In the genomic region with DNA sequence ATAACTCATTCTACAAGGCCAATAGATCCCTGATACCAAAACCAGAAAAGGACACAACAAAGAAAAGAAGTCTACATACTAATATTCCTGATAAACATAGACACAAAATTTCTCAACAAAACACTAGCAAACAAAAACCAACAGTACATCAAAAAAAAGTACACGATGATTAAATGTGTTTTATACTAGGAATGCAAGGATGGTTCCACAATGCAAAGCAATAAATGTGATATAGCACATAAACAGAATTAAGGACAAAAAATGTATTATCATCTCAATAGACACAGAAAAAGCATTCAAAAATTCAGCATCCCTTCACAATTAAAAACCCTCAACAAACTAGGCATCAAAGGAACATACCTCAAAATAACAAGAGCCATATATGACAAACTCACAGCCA, we compare ENCODE assay signal across 8 cellular contexts. TPM values are rescaled to one million over a fixed set of nuclear protein-coding genes. Genes with fewer than 3 reads are reported as not detected.
"Had no signal": no experiment of that assay in that cellular context is flagged by ENCODE, and none has a peak within 500 bp of the region (broad histone marks: within the 10 kb centered on the region; RNA-seq: fewer than 3 reads in every experiment).

No MANE protein-coding gene starts in this region.

- FAIRE-seq: G401.6, GM12878, GM12891, GM12892, GM19239 had no signal

- DNase-seq: GDM1, GF-D8 had no signal

- ATAC-seq: GM12878 had no signal

- H3K4me3 ChIP-seq: GM12878 had no signal

RNA-seq across cellular contexts. Expression of gene TREM1, which starts 23.2 kb away (rescaled TPM):
- total RNA-seq: G401 had no signal

RNA-seq across cellular contexts. Expression of gene TREML4, which starts 35.1 kb away (rescaled TPM):
- total RNA-seq: G401, GM12878 had no signal
- polyA plus RNA-seq: GM12878 had no signal
